14 cellular contexts compared by ENCODE assay signal in genomic region chr17:50288306-50288705, GRCh38. TPM values are rescaled to one million over a fixed set of nuclear protein-coding genes. Genes with fewer than 3 reads are reported as not detected.
DNase-seq lines count a peak whose midpoint lies in the region; ATAC-seq and TF ChIP-seq lines count a peak whose summit lies in the region.
"Had no signal": no experiment of that assay in that cellular context is flagged by ENCODE, and none has a peak within 500 bp of the region (broad histone marks: within the 10 kb centered on the region; RNA-seq: fewer than 3 reads in every experiment).

No MANE protein-coding gene starts in this region.

- H3K9me3 Mint-ChIP-seq in MCF 10A (ENCODE audit: unreplicated experiment), result no peaks in the 10 kb centered on the region
- H3K9me3 Mint-ChIP-seq: activated T-cell treated with anti-CD3 and anti-CD28 coated beads, Interleukin-2, amount 50 U/mL, for 24 hours; neural crest cell had no signal

- H3K9ac ChIP-seq in mammary epithelial cell (ENCODE audit: insufficient read depth, low read length), result no peak overlapping the region

- no peaks in the 10 kb centered on the region for H3K36me3 ChIP-seq in mammary epithelial cell (ENCODE audit: insufficient read depth, low read length)

- H3K27me3 ChIP-seq in mammary epithelial cell (ENCODE audit: insufficient read depth, low read length), result no peaks in the 10 kb centered on the region
- H3K27me3 ChIP-seq: dorsolateral prefrontal cortex, MG63 had no signal

- dilution Hi-C loops in mammary epithelial cell (cut with HindIII; ENCODE audit: low sequenced_read_pairs), result no loop called here

- no peak overlapping the region for H3K27ac ChIP-seq in mammary epithelial cell (ENCODE audit: insufficient read depth, low read depth, low read length)
- H3K27ac ChIP-seq: dorsolateral prefrontal cortex had no signal

- H3K27me3 Mint-ChIP-seq in MCF 10A (ENCODE audit: insufficient read depth, unreplicated experiment), result no peaks in the 10 kb centered on the region

- no peak overlapping the region for H3K4me3 ChIP-seq in mammary epithelial cell (replicated peaks in 1 of 3; ENCODE audit: insufficient read depth in 1 of 3, low read depth in 2 of 3, low read length in 3 of 3)
- H3K4me3 ChIP-seq in WI38 (ENCODE audit: low read depth, low read length), result peak overlapping the region; percentile 60
- H3K4me3 ChIP-seq: dorsolateral prefrontal cortex had no signal

- POLR2A ChIA-PET in MCF 10A (lab: Yijun Ruan, JAX), result interaction anchor here (0.7 to 2.0 kb wide), 6 partner anchors 9 to 192 kb away, joined by 3 to 7 read pairs (median 3); partner anchors contain the start of gene TMEM92

- H4K20me1 ChIP-seq in mammary epithelial cell (ENCODE audit: insufficient read depth, low read length), result no peaks in the 10 kb centered on the region

- no peak overlapping the region for H3K4me2 ChIP-seq in mammary epithelial cell (ENCODE audit: insufficient read depth, low read depth, low read length)

- peaks cover 20% of the 10 kb centered on the region for H3K4me1 ChIP-seq in mammary epithelial cell (ENCODE audit: insufficient read depth, low read length)

- intact Hi-C loops in MCF 10A (cut with micrococcal nuclease), result no loop called here
- intact Hi-C loops in mammary epithelial cell (cut with micrococcal nuclease), result no loop called here

- H3K9me3 ChIP-seq in mammary epithelial cell (replicated peaks; ENCODE audit: insufficient read depth, low read length), result no peaks in the 10 kb centered on the region
- H3K9me3 ChIP-seq: MG63 had no signal

- peak overlapping the region; percentile 89 for H3K27ac Mint-ChIP-seq in MCF 10A (ENCODE audit: low read depth, unreplicated experiment)
- H3K27ac Mint-ChIP-seq: activated T-cell treated with anti-CD3 and anti-CD28 coated beads, Interleukin-2, amount 50 U/mL, for 24 hours had no signal

- BruUV-seq in MCF 10A (replicated peaks; lab: Mats Ljungman, UMichigan) (no TSS peak), mammary epithelial cell (replicated peaks; lab: Mats Ljungman, UMichigan) (no TSS peak)

- H2AFZ ChIP-seq in mammary epithelial cell (ENCODE audit: low read depth, low read length), result no peak overlapping the region

- 100% methylated on average over 4 of the region's 4 CpGs for WGBS in mammary epithelial cell (ENCODE audit: low coverage, missing lambda C conversion rate)

- CTCF ChIA-PET in MCF 10A (lab: Yijun Ruan, JAX) (interaction anchor here (0.6 to 13.0 kb wide), 8 partner anchors 9 to 145 kb away, joined by 3 to 198 read pairs (median 6); partner anchors contain the start of genes COL1A1 and TMEM92), mammary epithelial cell (lab: Charles Lee; ENCODE audit: low non-redundant PET) (interaction anchor here (0.5 kb wide), 1 partner anchor 1379 kb away, joined by 4 read pairs; no protein-coding TSS in a partner anchor)

- peaks cover 20% of the 10 kb centered on the region for H3K36me3 Mint-ChIP-seq in MCF 10A (ENCODE audit: insufficient read depth, unreplicated experiment)

- no peak for ATAC-seq in GM21381 (IDR thresholded peaks at IDR 0.05; ENCODE audit: unreplicated experiment)

- H3K4me1 Mint-ChIP-seq in MCF 10A (ENCODE audit: insufficient read depth, unreplicated experiment), result peaks cover 38% of the 10 kb centered on the region

- peak overlapping the region; percentile 72 for H3K4me3 Mint-ChIP-seq in MCF 10A (ENCODE audit: unreplicated experiment)
- H3K4me3 Mint-ChIP-seq: activated T-cell treated with anti-CD3 and anti-CD28 coated beads, Interleukin-2, amount 50 U/mL, for 24 hours; neural crest cell had no signal

- in situ Hi-C loops in mammary epithelial cell (cut with MboI; ENCODE audit: low sequenced_read_pairs in 2 of 2), result no loop called here

- TF ChIP-seq CTCF in MCF 10A (IDR thresholded peaks at IDR 0.05; ENCODE audit: unreplicated experiment) (no peak), mammary epithelial cell (conservative IDR thresholded peaks at IDR 0.05 in 1 of 2, IDR thresholded peaks at IDR 0.05 in 1 of 2; ENCODE audit: extremely low read depth in 1 of 2, insufficient read depth in 1 of 2, low read depth in 1 of 2, low read length in 2 of 2) (no peak), WI38 (IDR thresholded peaks at IDR 0.05; ENCODE audit: low read depth, low read length) (no peak)

- H3K79me2 ChIP-seq in mammary epithelial cell (ENCODE audit: insufficient read depth, low read length), result no peaks in the 10 kb centered on the region

- DNase-seq in MCF 10A (ENCODE audit: unreplicated experiment) (no peak), mammary epithelial cell (no peak), left kidney (ENCODE audit: low read depth, low spot score) (peak; percentile 45), DMS153 treated with DMSO at 0.1 percent for 48 hours (lab: John Stamatoyannopoulos, UW; ENCODE audit: unreplicated experiment) (no peak), middle frontal gyrus (ENCODE audit: extremely low spot score, low spot score) (no peak)
- DNase-seq in activated CD4-positive, alpha-beta T cell treated with anti-CD3 and anti-CD28 coated beads, Interleukin-2, amount 50 U/mL, for 48 hours, result no peak
- DNase-seq: activated T-cell treated with anti-CD3 and anti-CD28 coated beads, Interleukin-2, amount 50 U/mL, for 24 hours; anterior cingulate cortex; dorsolateral prefrontal cortex; MG63; small intestine had no signal

RNA-seq across cellular contexts. Expression of gene TMEM92, which starts 14.0 kb away (rescaled TPM):
- total RNA-seq in MCF 10A (2022), result 1.1 and 1.5 TPM in 2 replicates
- under 1 TPM in 1 of 2 donors, not detected in 1; under 0.01 TPM for total RNA-seq in mammary epithelial cell
- 1.3 TPM for polyA plus RNA-seq in mammary epithelial cell
- 3.0 TPM for polyA minus RNA-seq in mammary epithelial cell

RNA-seq across cellular contexts. Expression of gene XYLT2, which starts 57.6 kb away (rescaled TPM):
- 9.6 and 14.0 TPM in 2 replicates for total RNA-seq in MCF 10A (2022)
- 10 to 100 TPM; 46.3 to 78.3 TPM for total RNA-seq in mammary epithelial cell
- 26.3 TPM for polyA plus RNA-seq in mammary epithelial cell
- polyA minus RNA-seq in mammary epithelial cell, result 40.8 TPM
